Comparison of ENCODE assay signal across 13 cellular contexts in genomic region chr15:68275165-68275746, GRCh38. TPM values are rescaled to one million over a fixed set of nuclear protein-coding genes. Genes with fewer than 3 reads are reported as not detected.
DNase-seq lines count a peak whose midpoint lies in the region; ATAC-seq and TF ChIP-seq lines count a peak whose summit lies in the region.
"Had no signal": no experiment of that assay in that cellular context is flagged by ENCODE, and none has a peak within 500 bp of the region (broad histone marks: within the 10 kb centered on the region; RNA-seq: fewer than 3 reads in every experiment).

No MANE protein-coding gene starts in this region.

- H2AFZ ChIP-seq in PC-9, result 0 out of 2 replicates have a peak overlapping the region, but pooled peaks have one; percentile 40

- DNase-seq in Caco-2 (no peak), PC-9 (peak; percentile 44 to 93), Ammon's horn (ENCODE audit: low spot score) (no peak), omental fat pad (ENCODE audit: low spot score) (no peak)
- DNase-seq: activated T-cell treated with anti-CD3 and anti-CD28 coated beads, Interleukin-2, amount 50 U/mL, for 48 hours; NCI-H2081 treated with DMSO at 0.1 percent for 48 hours; stimulated activated naive CD8-positive, alpha-beta T cell treated with anti-CD3 and anti-CD28 coated beads, Interleukin-15, Interleukin-2, amounts not matched to agents 100 U/mL and 50 U/mL, for 24 hours had no signal

- H3K27ac Mint-ChIP-seq in Caco-2 (ENCODE audit: unreplicated experiment), result no peak overlapping the region

- POLR2A ChIA-PET in Caco-2 (lab: Charles Lee) (no interaction called here), PC-9 (lab: Charles Lee; ENCODE audit: unreplicated experiment) (interaction anchor here (0.6 kb wide), 1 partner anchor 15 kb away, joined by 6 read pairs; no protein-coding TSS in a partner anchor)

- peak overlapping the region; percentile 100 for H3K4me2 ChIP-seq in PC-9

- H3K27ac ChIP-seq in PC-9 (peak overlapping the region; percentile 86), gastroesophageal sphincter (peak overlapping the region in 3 of 4 donors; percentile 94 to 99 (median 97)), rectal smooth muscle tissue (ENCODE audit: low read depth, low read length) (peak overlapping the region; percentile 100)

- H3K27me3 ChIP-seq in Caco-2 (replicated peaks; ENCODE audit: control insufficient read depth, insufficient read depth, low read length) (no peaks in the 10 kb centered on the region), PC-9 (ENCODE audit: insufficient read depth, low read depth) (no peaks in the 10 kb centered on the region), gastroesophageal sphincter (no peaks in the 10 kb centered on the region), rectal smooth muscle tissue (ENCODE audit: control insufficient read depth, insufficient read depth, low read length) (no peaks in the 10 kb centered on the region)

- H3K4me3 Mint-ChIP-seq in Caco-2 (ENCODE audit: unreplicated experiment), result peak overlapping the region; percentile 95

- no peaks in the 10 kb centered on the region for H3K9me2 ChIP-seq in PC-9 (ENCODE audit: insufficient read depth)

- H3K36me3 Mint-ChIP-seq in Caco-2 (ENCODE audit: insufficient read depth, unreplicated experiment), result no peaks in the 10 kb centered on the region

- TF ChIP-seq POLR2A in gastroesophageal sphincter (IDR thresholded peaks at IDR 0.05), result no peak
- TF ChIP-seq POLR2A in GM18505 (IDR thresholded peaks at IDR 0.05; ENCODE audit: borderline replicate concordance, extremely low read depth, insufficient read depth, insufficient read length), result no peak

- BruUV-seq in Caco-2 (replicated peaks; lab: Mats Ljungman, UMichigan) (no TSS peak), PC-9 (replicated peaks; lab: Mats Ljungman, UMichigan) (no TSS peak)

- H3F3A ChIP-seq in PC-9 (ENCODE audit: insufficient read depth, low read depth), result peaks cover 36% of the 10 kb centered on the region

- TF ChIP-seq CTCF in Caco-2 (IDR thresholded peaks at IDR 0.05; ENCODE audit: insufficient read depth in 1 of 2, low read depth in 1 of 2, low read length in 1 of 2, severe bottlenecking in 1 of 2, unreplicated experiment in 1 of 2) (no peak), PC-9 (conservative IDR thresholded peaks at IDR 0.05) (no peak), gastroesophageal sphincter (IDR thresholded peaks at IDR 0.05) (no peak), omental fat pad (IDR thresholded peaks at IDR 0.05) (no peak)

- no peak for TF ChIP-seq EP300 in gastroesophageal sphincter (IDR thresholded peaks at IDR 0.05)

- H3K4me3 ChIP-seq in Caco-2 (ENCODE audit: low read depth, low read length) (no peak overlapping the region), PC-9 (no peak overlapping the region), gastroesophageal sphincter (no peak overlapping the region), rectal smooth muscle tissue (ENCODE audit: low read length) (no peak overlapping the region)
- H3K4me3 ChIP-seq: coronary artery had no signal

- H3K9me3 ChIP-seq in Caco-2 (no peaks in the 10 kb centered on the region), PC-9 (ENCODE audit: insufficient read depth, low read depth) (no peaks in the 10 kb centered on the region), gastroesophageal sphincter (no peaks in the 10 kb centered on the region)

- H3K9me3 Mint-ChIP-seq in Caco-2 (ENCODE audit: unreplicated experiment), result no peaks in the 10 kb centered on the region

- H3K36me3 ChIP-seq in Caco-2 (ENCODE audit: control insufficient read depth, insufficient read depth, low read length) (no peaks in the 10 kb centered on the region; the same call in 1 of the 2 replicates), PC-9 (ENCODE audit: low read depth) (peaks cover 6% of the 10 kb centered on the region; the same call in 1 of the 2 replicates), gastroesophageal sphincter (no peaks in the 10 kb centered on the region), rectal smooth muscle tissue (ENCODE audit: control insufficient read depth, insufficient read depth, low read length) (no peaks in the 10 kb centered on the region)

- ATAC-seq in gastroesophageal sphincter (no peak), HG03442 (IDR thresholded peaks at IDR 0.05; ENCODE audit: unreplicated experiment) (no peak), GM18505 (IDR thresholded peaks at IDR 0.05; ENCODE audit: unreplicated experiment) (no peak), omental fat pad (ENCODE audit: low FRiP score) (no peak)
- ATAC-seq: Panc1; stimulated activated naive CD8-positive, alpha-beta T cell treated with anti-CD3 and anti-CD28 coated beads, Interleukin-15, Interleukin-2, amounts not matched to agents 100 U/mL and 50 U/mL, for 24 hours had no signal

- intact Hi-C loops in Caco-2 (cut with micrococcal nuclease; ENCODE audit: unreplicated experiment) (no loop called here), PC-9 (cut with micrococcal nuclease; ENCODE audit: unreplicated experiment) (no loop called here)

- no peak overlapping the region for H3K9ac ChIP-seq in rectal smooth muscle tissue (ENCODE audit: low read length)

- no peaks in the 10 kb centered on the region for H3K27me3 Mint-ChIP-seq in Caco-2 (ENCODE audit: insufficient read depth, unreplicated experiment)

- 56% methylated on average over 3 of the region's 3 CpGs; no CpG with 5 or more reads in 1 of the 2 donors for WGBS in gastroesophageal sphincter (ENCODE audit: low coverage in 1 of 2), 2 donors

- H3K4me1 ChIP-seq in Caco-2 (peaks cover 43% of the 10 kb centered on the region), PC-9 (replicated peaks; ENCODE audit: insufficient read depth) (peaks cover 75% of the 10 kb centered on the region), gastroesophageal sphincter (peaks cover 6 to 63% (median 24%) of the 10 kb centered on the region in 3 donors), rectal smooth muscle tissue (ENCODE audit: control insufficient read depth, insufficient read depth, low read length) (peaks cover 28% of the 10 kb centered on the region)

- peaks cover 38% of the 10 kb centered on the region for H3K4me1 Mint-ChIP-seq in Caco-2 (ENCODE audit: low read depth, unreplicated experiment)

- peaks cover 40% of the 10 kb centered on the region for H3K79me2 ChIP-seq in PC-9 (ENCODE audit: low read depth)

- peaks cover 9% of the 10 kb centered on the region for H4K20me1 ChIP-seq in PC-9 (ENCODE audit: insufficient read depth)

- CTCF ChIA-PET in Caco-2 (lab: Charles Lee) (interaction anchor here (1.1 to 2.0 kb wide), 3 partner anchors 22 to 40 kb away, joined by 3 to 7 read pairs (median 5); no protein-coding TSS in a partner anchor), PC-9 (lab: Charles Lee) (interaction anchor here (1.3 kb wide), 1 partner anchor 22 kb away, joined by 6 read pairs; no protein-coding TSS in a partner anchor)

RNA-seq across cellular contexts. Expression of gene FEM1B, which starts 2.3 kb away (rescaled TPM):
- 33.5 and 41.0 TPM in 2 replicates for total RNA-seq in Caco-2 (2022)
- 26.3 and 31.6 TPM in 2 replicates for total RNA-seq in PC-9 (2021)
- total RNA-seq in gastroesophageal sphincter, result 10 to 100 TPM; 64.8 to 71.7 (median 67.5) TPM
- 10 to 100 TPM; 32.9 to 48.5 (median 40.9) TPM for total RNA-seq in omental fat pad

RNA-seq across cellular contexts. Expression of gene CLN6, which starts 45.7 kb away (rescaled TPM):
- total RNA-seq in Caco-2 (2022), result 69.5 and 76.7 TPM in 2 replicates
- total RNA-seq in PC-9 (2021), result 38.5 and 48.7 TPM in 2 replicates
- 10 to 100 TPM in 3 of 4 donors, 1 to 10 TPM in 1; 6.1 to 14.9 (median 13.3) TPM for total RNA-seq in gastroesophageal sphincter
- total RNA-seq in omental fat pad, result 10 to 100 TPM; 15.6 to 40.1 (median 21.3) TPM

Comparison
In these comparisons a context has a peak if more than half of its experiments do, and no peak if none do; other contexts are left out.
1. DNase-seq: peak in PC-9 (2 of 2); none in Caco-2 (0 of 2), Ammon's horn (single experiment) and omental fat pad (single experiment).
2. Peak in every context shown above with its lines, with median percentiles within 50 percentile points of each other: H3K27ac ChIP-seq.